In the genomic region with DNA sequence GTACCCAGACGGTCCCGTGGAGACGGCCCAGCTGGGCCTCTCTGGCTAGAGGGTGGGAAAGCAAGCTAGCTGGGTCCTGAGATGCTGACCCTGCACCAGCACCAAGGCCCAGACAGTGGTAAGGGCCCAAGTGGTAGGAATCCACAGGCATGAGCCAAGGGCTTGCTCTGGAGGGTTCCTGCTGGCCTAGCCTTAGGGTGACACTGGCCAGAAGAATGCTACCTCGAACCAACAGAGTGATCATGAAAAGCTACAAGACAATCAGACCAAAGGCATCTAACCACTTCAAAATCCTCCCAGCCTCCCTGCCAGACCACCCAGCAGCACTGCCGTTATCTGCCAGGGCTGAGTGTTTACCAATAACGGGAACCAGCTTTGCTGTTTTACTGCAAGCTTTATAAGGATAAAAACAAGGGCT, we compare ENCODE assay signal across 10 cellular contexts. TPM values are rescaled to one million over a fixed set of nuclear protein-coding genes. Genes with fewer than 3 reads are reported as not detected.
DNase-seq lines count a peak whose midpoint lies in the region; ATAC-seq, FAIRE-seq and TF ChIP-seq lines count a peak whose summit lies in the region.
"Had no signal": no experiment of that assay in that cellular context is flagged by ENCODE, and none has a peak within 500 bp of the region (broad histone marks: within the 10 kb centered on the region; RNA-seq: fewer than 3 reads in every experiment).

No MANE protein-coding gene starts in this region.

- H3K27ac ChIP-seq in ascending aorta, result peak overlapping the region in 1 of 2 donors; percentile 53

- peaks cover 42% of the 10 kb centered on the region for H3K27me3 Mint-ChIP-seq in HFFc6 (ENCODE audit: insufficient read depth)
- no peaks in the 10 kb centered on the region for H3K27me3 Mint-ChIP-seq in mesothelial cell of epicardium (ENCODE audit: low read depth)
- H3K27me3 Mint-ChIP-seq: stimulated activated memory B cell treated with anti-CD40 and anti-IgM and Interleukin-4, amounts not matched to agents 10 μg/mL and 1 μg/mL and 100 μg/mL, for 72 hours had no signal

- H3K4me3 ChIP-seq in bronchial epithelial cell (ENCODE audit: low read depth, low read length) (no peak overlapping the region), ascending aorta (no peak overlapping the region)

- FAIRE-seq in bronchial epithelial cell (lab: Jason Lieb, UNC), result peak; percentile 32

- H3K27me3 ChIP-seq in bronchial epithelial cell (ENCODE audit: control insufficient read depth, insufficient read depth, low read length) (no peaks in the 10 kb centered on the region), ascending aorta (no peaks in the 10 kb centered on the region)

- H3K36me3 ChIP-seq in bronchial epithelial cell (ENCODE audit: control insufficient read depth, insufficient read depth, low read length) (peaks cover 18% of the 10 kb centered on the region), ascending aorta (peaks cover 19 to 61% of the 10 kb centered on the region in 2 donors)

- peaks cover 54% of the 10 kb centered on the region for H3K36me3 Mint-ChIP-seq in HFFc6 (ENCODE audit: low read depth)
- H3K36me3 Mint-ChIP-seq in mesothelial cell of epicardium, result peaks cover 22% of the 10 kb centered on the region

- H3K4me3 Mint-ChIP-seq in HFFc6 (peak overlapping the region; percentile 76), mesothelial cell of epicardium (no peak overlapping the region)
- H3K4me3 Mint-ChIP-seq: stimulated activated memory B cell treated with anti-CD40 and anti-IgM and Interleukin-4, amounts not matched to agents 10 μg/mL and 1 μg/mL and 100 μg/mL, for 72 hours had no signal

- no peak for ATAC-seq in GM18867 (IDR thresholded peaks at IDR 0.05; ENCODE audit: unreplicated experiment)
- ATAC-seq: Panc1; stimulated activated memory B cell treated with anti-CD40 and anti-IgM and Interleukin-4, amounts not matched to agents 10 μg/mL and 1 μg/mL and 100 μg/mL, for 72 hours had no signal

- peak; percentile 64 for TF ChIP-seq CTCF in HFFc6 (IDR thresholded peaks at IDR 0.05)
- no peak for TF ChIP-seq CTCF in bronchial epithelial cell (IDR thresholded peaks at IDR 0.05; ENCODE audit: insufficient read depth, low read length, severe bottlenecking)
- TF ChIP-seq CTCF in mesothelial cell of epicardium (IDR thresholded peaks at IDR 0.05; ENCODE audit: unreplicated experiment), result no peak
- TF ChIP-seq CTCF in ascending aorta (IDR thresholded peaks at IDR 0.05), result no peak

- peak; percentile 51 for DNase-seq in A172 (ENCODE audit: low spot score)
- peak; percentile 97 for DNase-seq in HFFc6
- no peak for DNase-seq in bronchial epithelial cell (ENCODE audit: low read depth)
- no peak for DNase-seq in mesothelial cell of epicardium (ENCODE audit: low spot score in 2 of 2, unreplicated experiment in 2 of 2)
- DNase-seq in ascending aorta (ENCODE audit: low spot score in 2 of 2), result no peak
- no peak for DNase-seq in NCI-H2081 treated with DMSO at 0.1 percent for 48 hours (lab: John Stamatoyannopoulos, UW)
- DNase-seq in HPDE6-E6E7 (ENCODE audit: extremely low spot score), result no peak

- no peaks in the 10 kb centered on the region for H3K9me3 ChIP-seq in ascending aorta

- peaks cover 0 to 9% of the 10 kb centered on the region in 2 donors for H3K4me1 ChIP-seq in ascending aorta

- H3K4me1 Mint-ChIP-seq in HFFc6 (ENCODE audit: low read depth) (peaks cover 99% of the 10 kb centered on the region), mesothelial cell of epicardium (peaks cover 51% of the 10 kb centered on the region)

- intact Hi-C loops in ascending aorta (cut with DNase I), result no loop called here

- peak overlapping the region; percentile 95 for H3K27ac Mint-ChIP-seq in HFFc6
- H3K27ac Mint-ChIP-seq in mesothelial cell of epicardium, result peak overlapping the region; percentile 83

- H3K9me3 Mint-ChIP-seq in HFFc6, result peaks cover 3% of the 10 kb centered on the region; the same call in 1 of the 2 replicates
- H3K9me3 Mint-ChIP-seq in mesothelial cell of epicardium, result no peaks in the 10 kb centered on the region
- H3K9me3 Mint-ChIP-seq: stimulated activated memory B cell treated with anti-CD40 and anti-IgM and Interleukin-4, amounts not matched to agents 10 μg/mL and 1 μg/mL and 100 μg/mL, for 72 hours had no signal

RNA-seq across cellular contexts. Expression of gene HIC1, which starts 13.2 kb away (rescaled TPM):
- total RNA-seq in A172 (2014; rRNA removed; shearing (Covaris generic)), result 7.3 and 12.5 TPM in 2 replicates
- 10 to 100 TPM; 42.7 to 51.9 (median 48.0) TPM for total RNA-seq in HFFc6 (2021; fragmentation: NEBNext Ultra II Directional; extraction: Animal tissue kit (Norgen Biotek cat#: 25700))
- total RNA-seq in bronchial epithelial cell (0.64 and 1.3 TPM in 2 replicates), mesothelial cell of epicardium (97.9 to 99.3 TPM (median 98.9 TPM) in 3 replicates), ascending aorta (131 TPM)

RNA-seq across cellular contexts. Expression of gene OVCA2, which starts 26.3 kb away (rescaled TPM):
- 104 and 128 TPM in 2 replicates for total RNA-seq in A172 (2014; rRNA removed; shearing (Covaris generic))
- total RNA-seq in HFFc6 (2021; fragmentation: NEBNext Ultra II Directional; extraction: Animal tissue kit (Norgen Biotek cat#: 25700)), result 10 to 100 TPM; 39.5 to 44.3 (median 41.7) TPM
- 54.4 and 69.0 TPM in 2 replicates for total RNA-seq in bronchial epithelial cell
- 17.3 to 24.8 TPM (median 24.5 TPM) in 3 replicates for total RNA-seq in mesothelial cell of epicardium
- 71.3 TPM for total RNA-seq in ascending aorta

RNA-seq across cellular contexts. Expression of gene DPH1, which starts 38.2 kb away (rescaled TPM):
- 31.2 and 33.2 TPM in 2 replicates for total RNA-seq in A172 (2014; rRNA removed; shearing (Covaris generic))
- 10 to 100 TPM; 65.9 to 81.6 (median 71.8) TPM for total RNA-seq in HFFc6 (2021; fragmentation: NEBNext Ultra II Directional; extraction: Animal tissue kit (Norgen Biotek cat#: 25700))
- total RNA-seq in bronchial epithelial cell (10.8 and 14.7 TPM in 2 replicates), mesothelial cell of epicardium (63.8 to 74.5 TPM (median 71.2 TPM) in 3 replicates), ascending aorta (125 TPM)

RNA-seq across cellular contexts. Expression of gene RTN4RL1, which starts 43.0 kb away (rescaled TPM):
- total RNA-seq in A172 (2014; rRNA removed; shearing (Covaris generic)), result 1.7 and 2.2 TPM in 2 replicates
- under 1 TPM; 0.33 to 0.60 (median 0.39) TPM for total RNA-seq in HFFc6 (2021; fragmentation: NEBNext Ultra II Directional; extraction: Animal tissue kit (Norgen Biotek cat#: 25700))
- total RNA-seq in bronchial epithelial cell, result 0.13 and 0.26 TPM in 2 replicates
- 0.20 to 0.23 TPM (median 0.22 TPM) in 3 replicates for total RNA-seq in mesothelial cell of epicardium
- 11.5 TPM for total RNA-seq in ascending aorta

Comparison
In these comparisons a context has a peak if more than half of its experiments do, and no peak if none do; other contexts are left out.
1. DNase-seq: peak in A172 (single experiment) and HFFc6 (single experiment); none in bronchial epithelial cell (single experiment), mesothelial cell of epicardium (0 of 2), ascending aorta (0 of 2), NCI-H2081 treated with DMSO at 0.1 percent for 48 hours (single experiment) and HPDE6-E6E7 (single experiment).